In genomic region chr15:95174880-95175279, GRCh38 we compare ENCODE assay signal across 21 cellular contexts.
DNase-seq lines count a peak whose midpoint lies in the region; ATAC-seq and TF ChIP-seq lines count a peak whose summit lies in the region.
"Had no signal": no experiment of that assay in that cellular context is flagged by ENCODE, and none has a peak within 500 bp of the region (broad histone marks: within the 10 kb centered on the region; RNA-seq: fewer than 3 reads in every experiment).

No MANE protein-coding gene starts in this region.

- H3K27me3 Mint-ChIP-seq in activated T-cell treated with anti-CD3 and anti-CD28 coated beads, Interleukin-2, amount 50 U/mL, for 72 hours (ENCODE audit: low read depth): no peaks in the 10 kb centered on the region
- peaks cover 0 to 11% (median 3%) of the 10 kb centered on the region in 3 donors for H3K27me3 Mint-ChIP-seq in immature natural killer cell (ENCODE audit: low read depth in 3 of 3)
- H3K27me3 Mint-ChIP-seq: activated CD4-positive, alpha-beta memory T cell treated with anti-CD3 and anti-CD28 coated beads, Interleukin-2, amount 10 ng/mL, durations not matched to agents 7 days and 5 days; type B pancreatic cell had no signal

- peaks cover 0 to 2% of the 10 kb centered on the region in 2 donors for H3K36me3 Mint-ChIP-seq in activated T-cell treated with anti-CD3 and anti-CD28 coated beads, Interleukin-2, amount 50 U/mL, for 72 hours (ENCODE audit: insufficient read depth in 2 of 2)
- no peaks in the 10 kb centered on the region for H3K36me3 Mint-ChIP-seq in immature natural killer cell
- H3K36me3 Mint-ChIP-seq: CD14-positive monocyte, type B pancreatic cell had no signal

- no peak for ATAC-seq in activated T-cell treated with anti-CD3 and anti-CD28 coated beads, Interleukin-2, amount 50 U/mL, for 72 hours (replicated peaks in 1 of 2)
- no peak for ATAC-seq in GM21576 (IDR thresholded peaks at IDR 0.05; ENCODE audit: unreplicated experiment)
- no peak for ATAC-seq in HG03432 (IDR thresholded peaks at IDR 0.05; ENCODE audit: unreplicated experiment)
- ATAC-seq: activated naive CD8-positive, alpha-beta T cell treated with anti-CD3 and anti-CD28 coated beads, Interleukin-2, amount 50 U/mL, for 24 hours had no signal

- H3K9me3 ChIP-seq in thyroid gland: no peaks in the 10 kb centered on the region

- DNase-seq in HCEC 1CT (peak; percentile 79), coronary artery (ENCODE audit: low spot score) (no peak), kidney epithelial cell (ENCODE audit: low read depth) (peak; percentile 18), thyroid gland (no peak), immature natural killer cell (no peak)
- DNase-seq in activated T-cell treated with anti-CD3 and anti-CD28 coated beads, Interleukin-2, amount 50 U/mL, for 72 hours: no peak
- DNase-seq: activated CD4-positive, alpha-beta memory T cell treated with anti-CD3 and anti-CD28 coated beads, Interleukin-2, amount 10 ng/mL, durations not matched to agents 7 days and 5 days; activated naive CD8-positive, alpha-beta T cell treated with anti-CD3 and anti-CD28 coated beads, Interleukin-2, amount 50 U/mL, for 24 hours; DND-41; left cardiac atrium; NCI-H146; NCI-H345; NK-92 treated with Interleukin-12 subunit alpha and Interleukin-12 subunit beta, amount 100 ng/mL, for 24 hours; WERI-Rb-1 had no signal

- TF ChIP-seq POLR2A in thyroid gland (IDR thresholded peaks at IDR 0.05): no peak

- intact Hi-C loops in thyroid gland (cut with DNase I): no loop called here

- no peak overlapping the region for H3K27ac Mint-ChIP-seq in activated T-cell treated with anti-CD3 and anti-CD28 coated beads, Interleukin-2, amount 50 U/mL, for 72 hours
- no peak overlapping the region for H3K27ac Mint-ChIP-seq in immature natural killer cell
- H3K27ac Mint-ChIP-seq: activated CD4-positive, alpha-beta memory T cell treated with anti-CD3 and anti-CD28 coated beads, Interleukin-2, amount 10 ng/mL, durations not matched to agents 7 days and 5 days; activated naive CD8-positive, alpha-beta T cell treated with anti-CD3 and anti-CD28 coated beads, Interleukin-2, amount 50 U/mL, for 24 hours; activated T-helper 1 cell treated with anti-CD3 and anti-CD28 coated beads, Interleukin-12 subunit alpha, Interleukin-12 subunit beta, Interleukin-2, Interleukin-4 antibody, amounts not matched to agents 30 ng/mL and 10 ng/mL and 1 ng/mL, durations not matched to agents 14 hours and 24 hours and 36 hours; CD14-positive monocyte; type B pancreatic cell had no signal

- peaks cover 0 to 2% of the 10 kb centered on the region in 2 donors for H3K9me3 Mint-ChIP-seq in activated T-cell treated with anti-CD3 and anti-CD28 coated beads, Interleukin-2, amount 50 U/mL, for 72 hours
- H3K9me3 Mint-ChIP-seq in immature natural killer cell: peaks cover 0 to 3% (median under 1%) of the 10 kb centered on the region in 6 donors
- H3K9me3 Mint-ChIP-seq: activated CD4-positive, alpha-beta memory T cell treated with anti-CD3 and anti-CD28 coated beads, Interleukin-2, amount 10 ng/mL, durations not matched to agents 7 days and 5 days had no signal

- H3K4me1 Mint-ChIP-seq in activated T-cell treated with anti-CD3 and anti-CD28 coated beads, Interleukin-2, amount 50 U/mL, for 72 hours (ENCODE audit: low read depth): no peaks in the 10 kb centered on the region
- H3K4me1 Mint-ChIP-seq in immature natural killer cell: no peaks in the 10 kb centered on the region
- H3K4me1 Mint-ChIP-seq: activated CD4-positive, alpha-beta memory T cell treated with anti-CD3 and anti-CD28 coated beads, Interleukin-2, amount 10 ng/mL, durations not matched to agents 7 days and 5 days; activated naive CD8-positive, alpha-beta T cell treated with anti-CD3 and anti-CD28 coated beads, Interleukin-2, amount 50 U/mL, for 24 hours; CD14-positive monocyte had no signal

- peaks cover 0 to 11% of the 10 kb centered on the region in 2 donors for H3K4me1 ChIP-seq in thyroid gland

- H3K27ac ChIP-seq in coronary artery (no peak overlapping the region), thyroid gland (peak overlapping the region in 2 of 3 donors; percentile 3 to 49)
- H3K27ac ChIP-seq: KMS-11, RWPE1, WERI-Rb-1 had no signal

- H3K36me3 ChIP-seq in kidney epithelial cell (ENCODE audit: control insufficient read depth, insufficient read depth, low read length): no peaks in the 10 kb centered on the region
- no peaks in the 10 kb centered on the region for H3K36me3 ChIP-seq in thyroid gland
- H3K36me3 ChIP-seq: WERI-Rb-1 had no signal

- H3K4me3 Mint-ChIP-seq in activated T-cell treated with anti-CD3 and anti-CD28 coated beads, Interleukin-2, amount 50 U/mL, for 72 hours: no peak overlapping the region
- no peak overlapping the region for H3K4me3 Mint-ChIP-seq in immature natural killer cell
- H3K4me3 Mint-ChIP-seq: activated CD4-positive, alpha-beta memory T cell treated with anti-CD3 and anti-CD28 coated beads, Interleukin-2, amount 10 ng/mL, durations not matched to agents 7 days and 5 days; activated naive CD8-positive, alpha-beta T cell treated with anti-CD3 and anti-CD28 coated beads, Interleukin-2, amount 50 U/mL, for 24 hours; activated T-helper 1 cell treated with anti-CD3 and anti-CD28 coated beads, Interleukin-12 subunit alpha, Interleukin-12 subunit beta, Interleukin-2, Interleukin-4 antibody, amounts not matched to agents 30 ng/mL and 10 ng/mL and 1 ng/mL, durations not matched to agents 14 hours and 24 hours and 36 hours; CD14-positive monocyte; type B pancreatic cell had no signal

- no peak for TF ChIP-seq CTCF in coronary artery (IDR thresholded peaks at IDR 0.05)
- no peak for TF ChIP-seq CTCF in kidney epithelial cell (IDR thresholded peaks at IDR 0.05; ENCODE audit: insufficient read depth, low read length, poor library complexity, severe bottlenecking)
- TF ChIP-seq CTCF in thyroid gland (IDR thresholded peaks at IDR 0.05): no peak

- H3K27me3 ChIP-seq in kidney epithelial cell (ENCODE audit: control insufficient read depth, insufficient read depth, low read length) (no peaks in the 10 kb centered on the region), thyroid gland (no peaks in the 10 kb centered on the region)

- WGBS in thyroid gland, 2 donors: 24 to 37% methylated on average over 1 of the region's 1 CpG

- H3K4me3 ChIP-seq in coronary artery (peak overlapping the region; percentile 7), kidney epithelial cell (ENCODE audit: low read depth, low read length) (no peak overlapping the region), thyroid gland (replicated peaks in 1 of 3) (no peak overlapping the region)

Comparison
In these comparisons a context has a peak if more than half of its experiments do, and no peak if none do; other contexts are left out.
1. DNase-seq: peak in HCEC 1CT (single experiment) and kidney epithelial cell (single experiment); none in coronary artery (single experiment), thyroid gland (0 of 2), activated T-cell treated with anti-CD3 and anti-CD28 coated beads, Interleukin-2, amount 50 U/mL, for 72 hours (0 of 2) and immature natural killer cell (0 of 3).
2. H3K27ac ChIP-seq: peak in thyroid gland (2 of 3); none in coronary artery (0 of 2).